ENCODE assay signal across 19 cellular contexts in genomic region chr7:156356551-156356950, GRCh38.
"Had no signal": no experiment of that assay in that cellular context is flagged by ENCODE, and none has a peak within 500 bp of the region (broad histone marks: within the 10 kb centered on the region; RNA-seq: fewer than 3 reads in every experiment).

No MANE protein-coding gene starts in this region.

- H3K4me2 ChIP-seq: KMS-11, SK-N-SH had no signal

- H3K9me3 ChIP-seq: SK-N-SH had no signal

- H3K9ac ChIP-seq: KMS-11, SK-N-SH had no signal

- H3K27ac ChIP-seq: HL-60, KMS-11 had no signal

- H3K4me3 ChIP-seq: K562 had no signal

- DNase-seq: Kasumi-1, MV-4-11, NCI-H1048, NCI-H1105 treated with DMSO at 0.1 percent for 48 hours, NCI-H1417 treated with DMSO at 0.1 percent for 48 hours, NCI-H146, NCI-H1694 treated with DMSO at 0.1 percent for 48 hours, NCI-H1930, NCI-H2081, NCI-H524, NCI-H69, Right ventricle myocardium superior, RPMI8226, SK-N-SH, SW 1271, T-cell had no signal
